ENCODE assay signal across 1 cellular context in the genomic region with DNA sequence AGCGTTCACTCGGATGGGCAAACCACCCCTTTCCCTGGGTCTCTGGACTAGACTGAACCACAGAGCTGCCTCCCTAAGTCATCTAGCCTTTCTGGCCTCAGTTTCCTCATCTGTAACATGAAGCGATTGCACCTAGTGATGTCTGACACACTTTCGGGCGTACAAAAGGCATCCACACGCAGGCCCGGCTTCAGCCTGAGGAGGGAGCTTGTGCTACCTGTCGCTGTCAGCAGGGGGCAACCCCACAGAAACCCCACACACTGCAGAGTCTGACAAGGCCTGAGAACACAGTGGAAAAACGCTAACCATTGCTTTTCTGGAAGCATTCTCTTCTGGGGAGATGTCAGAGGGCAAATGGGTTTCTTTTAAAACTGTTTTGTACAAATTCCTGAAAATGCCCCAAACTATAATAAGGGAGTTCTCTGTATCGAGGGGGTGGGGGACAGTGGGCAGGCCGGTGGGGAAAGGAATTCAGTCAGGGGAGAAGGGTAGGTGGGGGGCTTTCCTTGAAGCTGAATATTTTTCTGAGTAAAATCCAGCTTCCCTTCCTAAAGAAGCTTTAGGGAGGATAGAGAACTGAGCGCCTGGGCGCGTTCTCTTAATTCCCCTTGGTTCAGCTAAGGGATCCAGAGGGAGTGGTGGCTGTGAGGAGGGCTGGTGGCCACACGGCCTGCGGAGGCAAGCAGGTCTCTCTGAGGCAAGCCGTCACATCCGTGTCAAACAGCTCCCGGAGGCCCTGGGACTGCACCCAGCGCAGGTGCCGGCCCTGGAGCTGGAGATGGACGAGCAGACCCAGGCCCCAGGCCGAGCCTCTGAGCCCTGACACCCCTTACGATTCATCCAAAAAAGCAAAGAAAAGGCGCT.
TF ChIP-seq lines count a peak whose summit lies in the region.

No MANE protein-coding gene starts in this region.

TF ChIP-seq in HepG2, 621 proteins besides CTCF, POLR2A, EP300 and RAD21 (continued from another document):
- TF ChIP-seq ZSCAN9 (CRISPR knock-in tag; IDR thresholded peaks at IDR 0.05; ENCODE audit: borderline replicate concordance) (0 out of 2 replicates have a peak, but pooled peaks have one; percentile 30), SRF (IDR thresholded peaks at IDR 0.05; ENCODE audit: low read depth, low read length) (no peak), ZFX (CRISPR knock-in tag; IDR thresholded peaks at IDR 0.05; ENCODE audit: low read depth) (peak; percentile 71; the same call in 1 of the 2 replicates), ZFY (CRISPR knock-in tag; IDR thresholded peaks at IDR 0.05) (peak; percentile 47; the same call in 1 of the 2 replicates)
- TF ChIP-seq, protein P1, sequence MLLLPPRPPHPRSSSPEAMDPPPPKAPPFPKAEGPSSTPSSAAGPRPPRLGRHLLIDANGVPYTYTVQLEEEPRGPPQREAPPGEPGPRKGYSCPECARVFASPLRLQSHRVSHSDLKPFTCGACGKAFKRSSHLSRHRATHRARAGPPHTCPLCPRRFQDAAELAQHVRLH (CRISPR knock-in tag; IDR thresholded peaks at IDR 0.05; ENCODE audit: borderline replicate concordance, low read depth): peak; percentile 43; the same call in 1 of the 2 replicates
